Comparison of ENCODE assay signal across 8 cellular contexts in the genomic region with DNA sequence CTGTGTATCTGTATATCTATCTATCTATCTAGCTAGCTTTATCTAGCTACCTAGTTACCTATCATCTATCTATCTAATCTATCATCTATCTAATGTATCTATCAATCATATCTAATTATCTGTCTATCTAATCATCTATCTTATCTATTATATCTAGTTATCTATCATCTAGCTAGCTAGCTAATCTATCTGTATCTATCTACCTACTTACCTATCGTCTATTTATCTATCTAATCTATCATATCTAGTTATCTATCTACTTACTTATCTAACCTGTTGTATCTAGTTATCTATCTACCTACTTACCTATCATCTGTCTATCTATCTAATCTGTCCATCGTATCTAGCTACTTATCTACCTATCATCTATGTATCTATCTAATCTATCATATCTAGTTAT. TPM values are rescaled to one million over a fixed set of nuclear protein-coding genes. Genes with fewer than 3 reads are reported as not detected.
"Had no signal": no experiment of that assay in that cellular context is flagged by ENCODE, and none has a peak within 500 bp of the region (broad histone marks: within the 10 kb centered on the region; RNA-seq: fewer than 3 reads in every experiment).

No MANE protein-coding gene starts in this region.

- ATAC-seq: GM12878 had no signal

- DNase-seq: GDM1, GF-D8 had no signal

- H3K4me3 ChIP-seq: GM12878 had no signal

- FAIRE-seq: G401.6, GM12878, GM12891, GM12892, GM18507, GM19239 had no signal

RNA-seq across cellular contexts. Expression of a gene that starts 17.9 kb away (rescaled TPM):
- total RNA-seq: GM12878 had no signal
- polyA plus RNA-seq: GM12878 had no signal

RNA-seq across cellular contexts. Expression of a gene that starts 35.4 kb away (rescaled TPM):
- total RNA-seq: GM12878 had no signal
- polyA plus RNA-seq: GM12878 had no signal

RNA-seq across cellular contexts. Expression of a gene that starts 54.3 kb away (rescaled TPM):
- total RNA-seq: GM12878 had no signal

RNA-seq across cellular contexts. Expression of a gene that starts 54.8 kb away (rescaled TPM):
- total RNA-seq: GM12878 had no signal
